Comparison of ENCODE assay signal across 1 cellular context in genomic region chr1:165632152-165632469, GRCh38.
TF ChIP-seq lines count a peak whose summit lies in the region.

No MANE protein-coding gene starts in this region.

TF ChIP-seq in HEK293, 187 proteins besides CTCF, POLR2A, EP300 and RAD21 (continued from another document):
- TF ChIP-seq ZNF600 (tag by site-specific recombination; IDR thresholded peaks at IDR 0.05): peak; percentile 2; the same call in 1 of the 2 replicates
- TF ChIP-seq ZNF639 (tag by site-specific recombination; IDR thresholded peaks at IDR 0.05): 0 out of 2 replicates have a peak, but pooled peaks have one; percentile 6
- TF ChIP-seq BCL11A (tag by site-specific recombination; IDR thresholded peaks at IDR 0.05; ENCODE audit: low read depth): no peak
- TF ChIP-seq ZBTB1 (tag by site-specific recombination; IDR thresholded peaks at IDR 0.05): no peak
- TF ChIP-seq ZXDB (tag by site-specific recombination; IDR thresholded peaks at IDR 0.05): peak; percentile 7; the same call in 1 of the 2 replicates
